In the genomic region with DNA sequence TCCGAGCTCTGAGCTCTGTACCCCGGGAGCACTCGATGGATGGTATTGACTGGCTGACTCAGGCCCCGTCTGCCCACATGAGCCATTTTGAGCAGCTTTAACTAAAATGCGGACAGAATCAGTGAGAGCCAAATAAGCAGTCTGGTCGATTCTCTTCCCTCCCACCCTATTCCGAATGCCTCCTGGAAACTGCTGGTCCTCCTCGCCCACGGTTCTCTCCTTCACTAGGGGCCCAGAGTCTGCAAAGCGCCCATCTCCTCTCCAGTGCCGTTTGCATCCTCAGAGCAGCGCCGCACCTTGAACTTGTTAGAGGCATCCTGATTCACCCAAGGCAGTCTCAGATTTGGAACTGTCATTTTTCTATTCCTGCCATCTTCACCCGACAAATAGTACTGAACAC, we compare ENCODE assay signal across 22 cellular contexts.
DNase-seq lines count a peak whose midpoint lies in the region; ATAC-seq, FAIRE-seq and TF ChIP-seq lines count a peak whose summit lies in the region.
"Had no signal": no experiment of that assay in that cellular context is flagged by ENCODE, and none has a peak within 500 bp of the region (broad histone marks: within the 10 kb centered on the region; RNA-seq: fewer than 3 reads in every experiment).

No MANE protein-coding gene starts in this region.

- H3K4me1 ChIP-seq in H1 (replicated peaks in 1 of 4; ENCODE audit: control insufficient read depth in 3 of 4, insufficient read depth in 4 of 4, low read length in 3 of 4) = peaks cover 0 to 2% (median 0%) of the 10 kb centered on the region in 4 experiments; a peak in 2 of 7 replicates
- H3K4me1 ChIP-seq in trophoblast cell (ENCODE audit: control insufficient read depth in 1 of 2, insufficient read depth in 2 of 2, low read length in 2 of 2) = peaks cover 2 to 7% of the 10 kb centered on the region in 2 experiments

- H3K4ac ChIP-seq in H1 (replicated peaks; ENCODE audit: insufficient read length, low read depth, low read length) = no peak overlapping the region
- H3K4ac ChIP-seq in trophoblast cell (ENCODE audit: low read depth, low read length) = no peak overlapping the region

- H3K4me3 Mint-ChIP-seq in activated naive CD4-positive, alpha-beta T cell treated with anti-CD3 and anti-CD28 coated beads, Interleukin-2, amount 50 U/mL, for 24 hours = no peak overlapping the region
- no peak overlapping the region for H3K4me3 Mint-ChIP-seq in activated naive CD4-positive, alpha-beta T cell treated with anti-CD3 and anti-CD28 coated beads for 36 hours
- H3K4me3 Mint-ChIP-seq: activated T-cell treated with anti-CD3 and anti-CD28 coated beads, Interleukin-2, amount 50 U/mL, for 24 hours; stimulated activated memory B cell treated with anti-CD40 and anti-IgM and Interleukin-4, amounts not matched to agents 10 μg/mL and 1 μg/mL and 100 μg/mL, for 72 hours had no signal

- H3K4me1 Mint-ChIP-seq in activated naive CD4-positive, alpha-beta T cell treated with anti-CD3 and anti-CD28 coated beads, Interleukin-2, amount 50 U/mL, for 24 hours = peaks cover 24% of the 10 kb centered on the region
- peaks cover 19% of the 10 kb centered on the region for H3K4me1 Mint-ChIP-seq in activated naive CD4-positive, alpha-beta T cell treated with anti-CD3 and anti-CD28 coated beads for 36 hours (ENCODE audit: low read depth)

- POLR2A ChIA-PET in H1 (lab: Charles Lee; ENCODE audit: partially characterized antibody) = interaction anchor here (1.1 to 1.5 kb wide), 2 partner anchors 18 to 126 kb away, joined by 3 read pairs; a partner anchor contains a TSS

- no peak overlapping the region for H3K4me3 ChIP-seq in H1 (ENCODE audit: extremely low read depth in 1 of 4, insufficient read depth in 2 of 4, low read depth in 3 of 4, low read length in 4 of 4)
- no peak overlapping the region for H3K4me3 ChIP-seq in trophoblast cell (ENCODE audit: low read depth, low read length)
- H3K4me3 ChIP-seq: A549, left lung, SJSA1 had no signal

- H3K27ac Mint-ChIP-seq in activated naive CD4-positive, alpha-beta T cell treated with anti-CD3 and anti-CD28 coated beads, Interleukin-2, amount 50 U/mL, for 24 hours = peak overlapping the region; percentile 79
- H3K27ac Mint-ChIP-seq in activated naive CD4-positive, alpha-beta T cell treated with anti-CD3 and anti-CD28 coated beads for 36 hours = no peak overlapping the region
- H3K27ac Mint-ChIP-seq: activated T-cell treated with anti-CD3 and anti-CD28 coated beads, Interleukin-2, amount 50 U/mL, for 24 hours had no signal

- TF ChIP-seq POLR2A in H1 (IDR thresholded peaks at IDR 0.05; ENCODE audit: control extremely low read depth in 1 of 2, low read depth in 2 of 2, low read length in 2 of 2) = no peak

- intact Hi-C loops in activated naive CD4-positive, alpha-beta T cell treated with anti-CD3 and anti-CD28 coated beads for 36 hours (cut with micrococcal nuclease) = loop anchor here (10.0 kb wide), 1 partner anchor 331 kb away; no protein-coding TSS in a partner anchor

- H2AK5ac ChIP-seq in H1 (ENCODE audit: low read depth, low read length) (no peak overlapping the region), trophoblast cell (ENCODE audit: low read length) (peak overlapping the region; percentile 47)

- H3K9ac ChIP-seq in H1 (replicated peaks in 1 of 4; ENCODE audit: extremely low read depth in 1 of 4, low read depth in 3 of 4, low read length in 3 of 4) (no peak overlapping the region), trophoblast cell (ENCODE audit: low read length) (no peak overlapping the region)

- peak overlapping the region; percentile 70 for H2AFZ ChIP-seq in H1 (ENCODE audit: low read length)
- no peak overlapping the region for H2AFZ ChIP-seq in trophoblast cell (ENCODE audit: insufficient read depth, low read length, poor library complexity)

- 97% methylated on average over 14 of the region's 14 CpGs; no CpG with 5 or more reads in 1 of the 2 experiments for WGBS in H1 (ENCODE audit: extremely low coverage in 1 of 2, insufficient coverage in 1 of 2, insufficient read length in 1 of 2, insufficient replicate concordance in 2 of 2, low coverage in 1 of 2, low lambda C conversion rate in 2 of 2, missing lambda C conversion rate in 1 of 2), 2 experiments
- WGBS in trophoblast cell (ENCODE audit: extremely low coverage, insufficient coverage, insufficient read length) = no CpG with 5 or more reads among the region's 14 CpGs

- H2BK12ac ChIP-seq in H1 (ENCODE audit: low read depth, low read length) (no peak overlapping the region; the same call in 1 of the 2 replicates), trophoblast cell (ENCODE audit: low read length) (peak overlapping the region; percentile 40)

- H3K79me1 ChIP-seq in H1 (ENCODE audit: low read depth, low read length) (no peaks in the 10 kb centered on the region), trophoblast cell (ENCODE audit: low read length) (peaks cover 7% of the 10 kb centered on the region)

- no peaks in the 10 kb centered on the region for H4K20me1 ChIP-seq in H1 (replicated peaks in 1 of 2; ENCODE audit: control insufficient read depth in 1 of 2, insufficient read depth in 2 of 2, low read length in 2 of 2)

- no peak overlapping the region for H4K8ac ChIP-seq in H1 (ENCODE audit: extremely low read depth, insufficient read depth, low read length)
- H4K8ac ChIP-seq in trophoblast cell (ENCODE audit: low read depth, low read length) = no peak overlapping the region

- H3K14ac ChIP-seq in H1 (ENCODE audit: insufficient read length) = no peak overlapping the region
- H3K14ac ChIP-seq in trophoblast cell (ENCODE audit: low read length) = no peak overlapping the region

- H4K12ac ChIP-seq in trophoblast cell (ENCODE audit: low read depth, low read length) = no peak overlapping the region

- H3K18ac ChIP-seq in H1 (ENCODE audit: extremely low read depth, low read length) (no peak overlapping the region), trophoblast cell (ENCODE audit: low read length) (no peak overlapping the region)

- no peaks in the 10 kb centered on the region for H3K36me3 Mint-ChIP-seq in activated naive CD4-positive, alpha-beta T cell treated with anti-CD3 and anti-CD28 coated beads, Interleukin-2, amount 50 U/mL, for 24 hours
- H3K36me3 Mint-ChIP-seq in activated naive CD4-positive, alpha-beta T cell treated with anti-CD3 and anti-CD28 coated beads for 36 hours (ENCODE audit: low read depth) = no peaks in the 10 kb centered on the region
- H3K36me3 Mint-ChIP-seq: stimulated activated memory B cell treated with anti-CD40 and anti-IgM and Interleukin-4, amounts not matched to agents 10 μg/mL and 1 μg/mL and 100 μg/mL, for 72 hours had no signal

- CTCF ChIA-PET in activated naive CD4-positive, alpha-beta T cell treated with anti-CD3 and anti-CD28 coated beads for 36 hours (lab: Charles Lee) = interaction anchor here (0.5 to 0.7 kb wide), 2 partner anchors 232 to 348 kb away, joined by 3 read pairs; no protein-coding TSS in a partner anchor
- CTCF ChIA-PET in H1 (lab: Charles Lee; ENCODE audit: partially characterized antibody) = interaction anchor here (1.1 to 1.4 kb wide), 4 partner anchors 10 to 39 kb away, joined by 3 to 6 read pairs (median 4); no protein-coding TSS in a partner anchor

- no peak for DNase-seq in activated naive CD4-positive, alpha-beta T cell treated with anti-CD3 and anti-CD28 coated beads for 36 hours
- DNase-seq in H1 (ENCODE audit: low read depth in 1 of 2, low spot score in 2 of 2) (no peak), trophoblast cell (no peak), germinal center (ENCODE audit: low spot score) (no peak), NCI-H1092 treated with DMSO at 0.1 percent for 48 hours (lab: John Stamatoyannopoulos, UW) (no peak)
- DNase-seq in effector CD4-positive, alpha-beta T cell = no peak
- DNase-seq: activated naive CD4-positive, alpha-beta T cell; activated T-cell treated with anti-CD3 and anti-CD28 coated beads, Interleukin-2, amount 50 U/mL, for 24 hours; Calu3; DMS79; effector memory CD4-positive, alpha-beta T cell; erythroblast; left lung; NCI-H146; NCI-H82; substantia nigra had no signal

- H3K4me2 ChIP-seq in H1 (ENCODE audit: insufficient read depth in 1 of 2, low read depth in 2 of 2, low read length in 2 of 2) (no peak overlapping the region), trophoblast cell (ENCODE audit: low read length) (no peak overlapping the region)
- H3K4me2 ChIP-seq: A549 had no signal

- no peaks in the 10 kb centered on the region for H3K79me2 ChIP-seq in H1 (ENCODE audit: control insufficient read depth in 1 of 2, insufficient read depth in 2 of 2, low read length in 2 of 2)
- no peaks in the 10 kb centered on the region for H3K79me2 ChIP-seq in trophoblast cell (ENCODE audit: control insufficient read depth, insufficient read depth, low read length, poor library complexity)

- H2BK20ac ChIP-seq in H1 (ENCODE audit: low read length) = no peak overlapping the region

- no peaks in the 10 kb centered on the region for H3K23me2 ChIP-seq in H1 (ENCODE audit: low read depth, low read length)

- no peak for ATAC-seq in GM21360 (IDR thresholded peaks at IDR 0.05; ENCODE audit: unreplicated experiment)
- ATAC-seq: A549; left lung; stimulated activated memory B cell treated with anti-CD40 and anti-IgM and Interleukin-4, amounts not matched to agents 10 μg/mL and 1 μg/mL and 100 μg/mL, for 72 hours had no signal

- H3K9me3 Mint-ChIP-seq in activated naive CD4-positive, alpha-beta T cell treated with anti-CD3 and anti-CD28 coated beads, Interleukin-2, amount 50 U/mL, for 24 hours = no peaks in the 10 kb centered on the region
- H3K9me3 Mint-ChIP-seq in activated naive CD4-positive, alpha-beta T cell treated with anti-CD3 and anti-CD28 coated beads for 36 hours = no peaks in the 10 kb centered on the region
- H3K9me3 Mint-ChIP-seq: activated T-cell treated with anti-CD3 and anti-CD28 coated beads, Interleukin-2, amount 50 U/mL, for 24 hours; stimulated activated memory B cell treated with anti-CD40 and anti-IgM and Interleukin-4, amounts not matched to agents 10 μg/mL and 1 μg/mL and 100 μg/mL, for 72 hours had no signal

- H3K36me3 ChIP-seq in H1 (ENCODE audit: control insufficient read depth in 2 of 4, insufficient read depth in 4 of 4, low read length in 3 of 4) (no peaks in the 10 kb centered on the region), trophoblast cell (ENCODE audit: control insufficient read depth in 1 of 2, insufficient read depth in 2 of 2, low read length in 2 of 2) (no peaks in the 10 kb centered on the region)
- H3K36me3 ChIP-seq: left lung, SJSA1 had no signal

- H2BK5ac ChIP-seq in H1 (ENCODE audit: low read depth, low read length) = no peak overlapping the region
- no peak overlapping the region for H2BK5ac ChIP-seq in trophoblast cell (ENCODE audit: low read depth, low read length, poor library complexity)

- H2BK15ac ChIP-seq in H1 (ENCODE audit: low read length) = no peak overlapping the region

- H3K27ac ChIP-seq in H1 (ENCODE audit: low read depth, low read length) (no peak overlapping the region), trophoblast cell (ENCODE audit: low read depth, low read length) (no peak overlapping the region)
- H3K27ac ChIP-seq: left lung, SJSA1 had no signal

- TF ChIP-seq RAD21 in H1 (IDR thresholded peaks at IDR 0.05 in 1 of 2, conservative IDR thresholded peaks at IDR 0.05 in 1 of 2; ENCODE audit: low read depth in 2 of 2, low read length in 2 of 2) = no peak

- H3K9me3 ChIP-seq in H1 (ENCODE audit: insufficient read depth in 2 of 2, low read depth in 1 of 2, low read length in 1 of 2) (no peaks in the 10 kb centered on the region), trophoblast cell (ENCODE audit: insufficient read depth, low read depth, low read length) (no peaks in the 10 kb centered on the region)
- H3K9me3 ChIP-seq: A549, left lung, SJSA1 had no signal

- no peaks in the 10 kb centered on the region for H3K27me3 Mint-ChIP-seq in activated naive CD4-positive, alpha-beta T cell treated with anti-CD3 and anti-CD28 coated beads, Interleukin-2, amount 50 U/mL, for 24 hours
- no peaks in the 10 kb centered on the region for H3K27me3 Mint-ChIP-seq in activated naive CD4-positive, alpha-beta T cell treated with anti-CD3 and anti-CD28 coated beads for 36 hours (ENCODE audit: low read depth)
- H3K27me3 Mint-ChIP-seq: activated T-cell treated with anti-CD3 and anti-CD28 coated beads, Interleukin-2, amount 50 U/mL, for 24 hours had no signal

- H2BK120ac ChIP-seq in H1 (replicated peaks; ENCODE audit: low read depth, low read length) = no peak overlapping the region
- H2BK120ac ChIP-seq in trophoblast cell (ENCODE audit: insufficient read depth, low read length, poor library complexity) = no peak overlapping the region

- 0 out of 7 replicates have a peak, but pooled peaks cover 0 to 2% (median 0%) of the 10 kb centered on the region in 4 experiments for H3K27me3 ChIP-seq in H1 (replicated peaks in 1 of 4; ENCODE audit: control insufficient read depth in 3 of 4, extremely low read depth in 1 of 4, insufficient read depth in 3 of 4, low read length in 3 of 4)
- no peaks in the 10 kb centered on the region for H3K27me3 ChIP-seq in trophoblast cell (ENCODE audit: insufficient read depth, low read length)
- H3K27me3 ChIP-seq: left lung, SJSA1 had no signal

- H3K23ac ChIP-seq in H1 (ENCODE audit: insufficient read length) (no peak overlapping the region), trophoblast cell (ENCODE audit: low read length) (no peak overlapping the region)

- no peak for TF ChIP-seq EP300 in H1 (IDR thresholded peaks at IDR 0.05; ENCODE audit: borderline replicate concordance in 1 of 2, low read depth in 2 of 2, low read length in 2 of 2)

- TF ChIP-seq CTCF in H1 (IDR thresholded peaks at IDR 0.05; ENCODE audit: control extremely low read depth in 1 of 3, insufficient read depth in 1 of 3, low read depth in 1 of 3, low read length in 3 of 3) = no peak

- H4K91ac ChIP-seq in H1 (replicated peaks; ENCODE audit: insufficient read length, low read length) (no peak overlapping the region), trophoblast cell (ENCODE audit: low read depth, low read length) (no peak overlapping the region)

- no peak overlapping the region for H3K56ac ChIP-seq in H1 (replicated peaks; ENCODE audit: insufficient read length, low read depth, low read length)

- H4K5ac ChIP-seq in H1 (ENCODE audit: insufficient read length, low read depth, low read length) = no peak overlapping the region

- FAIRE-seq in H1 (lab: Jason Lieb, UNC) = no peak
- FAIRE-seq: A549, G401.6 had no signal
